23 cellular contexts compared by ENCODE assay signal in genomic region chr16:56233795-56234566, GRCh38. TPM values are rescaled to one million over a fixed set of nuclear protein-coding genes. Genes with fewer than 3 reads are reported as not detected.
"Had no signal": no experiment of that assay in that cellular context is flagged by ENCODE, and none has a peak within 500 bp of the region (broad histone marks: within the 10 kb centered on the region; RNA-seq: fewer than 3 reads in every experiment).

No MANE protein-coding gene starts in this region.

- FAIRE-seq: small intestine had no signal

- H3K36me3 Mint-ChIP-seq: activated naive CD8-positive, alpha-beta T cell; memory B cell; WTC11 had no signal

- H3K9me3 ChIP-seq: breast epithelium, upper lobe of left lung had no signal

- H3K27me3 ChIP-seq: breast epithelium, upper lobe of left lung had no signal

- DNase-seq: activated CD4-positive, alpha-beta T cell treated with anti-CD3 and anti-CD28 coated beads, Interleukin-2, amount 50 U/mL, for 48 hours; activated CD8-positive, alpha-beta memory T cell treated with anti-CD3 and anti-CD28 coated beads, Interleukin-2, amount 50 U/mL, for 48 hours; activated naive CD4-positive, alpha-beta T cell; activated T-cell treated with anti-CD3 and anti-CD28 coated beads, Interleukin-2, amount 50 U/mL, for 4 hours; cerebellar nuclear complex; cortex of kidney; effector CD4-positive, alpha-beta T cell; erythroblast; foreskin fibroblast; left ventricle myocardium superior; nephron progenitor cell; small intestine; stimulated activated naive CD4-positive, alpha-beta T cell; T1000; upper lobe of left lung had no signal

- H3K4me3 ChIP-seq: breast epithelium, upper lobe of left lung had no signal

- ATAC-seq: activated T-cell treated with anti-CD3 and anti-CD28 coated beads, Interleukin-2, amount 50 U/mL, for 4 hours; left ventricle myocardium superior; sciatic nerve; WTC11 had no signal

- H3K4me3 Mint-ChIP-seq: activated naive CD8-positive, alpha-beta T cell; activated T-cell treated with anti-CD3 and anti-CD28 coated beads, Interleukin-2, amount 50 U/mL, for 4 hours; memory B cell; nephron progenitor cell; T-helper 1 cell treated with Interleukin-12 subunit alpha and Interleukin-12 subunit beta and Interleukin-4 antibody, amounts not matched to agents 30 μg/mL and 1 μg/mL, for 36 hours; WTC11 had no signal

- H3K27ac Mint-ChIP-seq: activated naive CD8-positive, alpha-beta T cell; activated T-helper 2 cell treated with anti-CD3 and anti-CD28 coated beads, Interferon-gamma antibody, Interleukin-2, Interleukin-4, amounts not matched to agents 10 μg/mL and 5 μg/mL and 100 μg/mL, durations not matched to agents 14 hours and 24 hours and 36 hours; memory B cell; nephron progenitor cell; T-helper 1 cell treated with Interleukin-12 subunit alpha and Interleukin-12 subunit beta and Interleukin-4 antibody, amounts not matched to agents 30 μg/mL and 1 μg/mL, for 36 hours; WTC11 had no signal

- H3K27ac ChIP-seq: breast epithelium, upper lobe of left lung had no signal

- H3K9me3 Mint-ChIP-seq: activated T-cell treated with anti-CD3 and anti-CD28 coated beads, Interleukin-2, amount 50 U/mL, for 4 hours; activated T-helper 2 cell treated with anti-CD3 and anti-CD28 coated beads, Interferon-gamma antibody, Interleukin-2, Interleukin-4, amounts not matched to agents 10 μg/mL and 5 μg/mL and 100 μg/mL, durations not matched to agents 14 hours and 24 hours and 36 hours; memory B cell; nephron progenitor cell; T-helper 1 cell treated with Interleukin-12 subunit alpha and Interleukin-12 subunit beta and Interleukin-4 antibody, amounts not matched to agents 30 μg/mL and 1 μg/mL, for 36 hours; WTC11 had no signal

- H3K4me1 ChIP-seq: breast epithelium, upper lobe of left lung had no signal

- H3K4me1 Mint-ChIP-seq: memory B cell had no signal

- H3K36me3 ChIP-seq: breast epithelium, upper lobe of left lung had no signal

RNA-seq across cellular contexts. Expression of gene GNAO1, which starts 42.7 kb away (rescaled TPM):
- total RNA-seq: myocyte had no signal
